ENCODE assay signal across 8 cellular contexts in genomic region chr11:76233936-76234703, GRCh38. TPM values are rescaled to one million over a fixed set of nuclear protein-coding genes. Genes with fewer than 3 reads are reported as not detected.
DNase-seq lines count a peak whose midpoint lies in the region; ATAC-seq lines count a peak whose summit lies in the region.

No MANE protein-coding gene starts in this region.

- no peaks in the 10 kb centered on the region for H3K79me2 ChIP-seq in ACC112 (ENCODE audit: control insufficient read depth, insufficient read depth, low read length, unreplicated experiment)

- ATAC-seq in GM18867 (IDR thresholded peaks at IDR 0.05; ENCODE audit: unreplicated experiment) = peak; percentile 29
- ATAC-seq in sciatic nerve = peak; percentile 74
- no peak for ATAC-seq in GM21360 (IDR thresholded peaks at IDR 0.05; ENCODE audit: unreplicated experiment)

- no peaks in the 10 kb centered on the region for H3K27me3 ChIP-seq in ACC112 (ENCODE audit: insufficient read depth, low read length)

- intact Hi-C loops in sciatic nerve (cut with DNase I) = no loop called here

- H3K4me3 ChIP-seq in ACC112 (ENCODE audit: low read depth, low read length) = peak overlapping the region; percentile 90

- H3K4me1 ChIP-seq in ACC112 (ENCODE audit: control insufficient read depth, insufficient read depth, low read length, unreplicated experiment) = peaks cover 15% of the 10 kb centered on the region

- DNase-seq in MV-4-11 (lab: John Stamatoyannopoulos, UW) (peak; percentile 65), anterior cingulate cortex (lab: John Stamatoyannopoulos, UW) (peak in 37 of 58 donors; percentile 23 to 77 (median 45)), hepatic stellate cell (ENCODE audit: low spot score) (peak; percentile 61), sciatic nerve (ENCODE audit: low spot score) (peak; percentile 79), D341Med (ENCODE audit: low spot score) (no peak)

- H3K27ac ChIP-seq in ACC112 (ENCODE audit: low read depth, low read length) = peak overlapping the region; percentile 72

- peak overlapping the region; percentile 57 for H2AFZ ChIP-seq in ACC112 (ENCODE audit: low read length, unreplicated experiment)

- no peaks in the 10 kb centered on the region for H3K36me3 ChIP-seq in ACC112 (ENCODE audit: insufficient read depth, low read length)

RNA-seq across cellular contexts. Expression of gene WNT11, which starts 27.8 kb away (rescaled TPM):
- 11.6 TPM for total RNA-seq in sciatic nerve
